ENCODE assay signal across 13 cellular contexts in the genomic region with DNA sequence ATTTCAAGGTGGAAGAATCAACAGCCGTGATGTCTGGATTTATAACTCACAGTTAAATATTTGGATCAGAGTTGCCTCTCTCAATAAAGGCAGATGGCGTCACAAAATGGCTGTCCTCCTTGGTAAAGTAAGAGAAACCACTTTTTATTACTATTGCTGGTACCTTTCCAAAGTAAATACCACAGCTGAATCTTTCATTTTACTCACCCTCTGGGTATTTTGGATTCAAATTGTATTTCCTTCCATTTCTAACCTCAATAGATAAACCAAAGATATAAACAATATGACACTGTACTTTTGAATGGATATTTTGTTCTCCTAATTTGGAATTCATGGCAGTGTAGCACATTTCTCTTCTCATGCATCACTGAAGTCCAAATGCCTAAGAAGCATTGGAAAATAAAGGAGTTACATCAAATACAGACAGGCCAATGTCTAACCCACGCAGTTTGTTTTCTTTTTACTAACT. TPM values are rescaled to one million over a fixed set of nuclear protein-coding genes. Genes with fewer than 3 reads are reported as not detected.
DNase-seq lines count a peak whose midpoint lies in the region; ATAC-seq and TF ChIP-seq lines count a peak whose summit lies in the region.
"Had no signal": no experiment of that assay in that cellular context is flagged by ENCODE, and none has a peak within 500 bp of the region (broad histone marks: within the 10 kb centered on the region; RNA-seq: fewer than 3 reads in every experiment).

No MANE protein-coding gene starts in this region.

- H3K9ac ChIP-seq in mammary epithelial cell (ENCODE audit: insufficient read depth, low read length): no peak overlapping the region

- H3K27ac ChIP-seq in mammary epithelial cell (ENCODE audit: insufficient read depth, low read depth, low read length): no peak overlapping the region
- H3K27ac ChIP-seq: C4-2B had no signal

- H3K4me1 ChIP-seq in mammary epithelial cell (ENCODE audit: insufficient read depth, low read length): peaks cover 4% of the 10 kb centered on the region

- CTCF ChIA-PET in mammary epithelial cell (lab: Charles Lee; ENCODE audit: low non-redundant PET): no interaction called here

- dilution Hi-C loops in mammary epithelial cell (cut with HindIII; ENCODE audit: low sequenced_read_pairs): no loop called here

- intact Hi-C loops in mammary epithelial cell (cut with micrococcal nuclease): no loop called here

- no peaks in the 10 kb centered on the region for H4K20me1 ChIP-seq in mammary epithelial cell (ENCODE audit: insufficient read depth, low read length)

- no peak for TF ChIP-seq CTCF in mammary epithelial cell (conservative IDR thresholded peaks at IDR 0.05 in 1 of 2, IDR thresholded peaks at IDR 0.05 in 1 of 2; ENCODE audit: extremely low read depth in 1 of 2, insufficient read depth in 1 of 2, low read depth in 1 of 2, low read length in 2 of 2)
- no peak for TF ChIP-seq CTCF in kidney epithelial cell (IDR thresholded peaks at IDR 0.05; ENCODE audit: insufficient read depth, low read length, poor library complexity, severe bottlenecking)

- H3K4me2 ChIP-seq in mammary epithelial cell (ENCODE audit: insufficient read depth, low read depth, low read length): peak overlapping the region; percentile 45

- WGBS in mammary epithelial cell (ENCODE audit: low coverage, missing lambda C conversion rate): 2% methylated on average over 3 of the region's 3 CpGs

- no peaks in the 10 kb centered on the region for H3K9me3 ChIP-seq in mammary epithelial cell (replicated peaks; ENCODE audit: insufficient read depth, low read length)
- H3K9me3 ChIP-seq: heart right ventricle, stomach had no signal

- H3K79me2 ChIP-seq in mammary epithelial cell (ENCODE audit: insufficient read depth, low read length): no peaks in the 10 kb centered on the region

- no TSS peak for BruUV-seq in mammary epithelial cell (replicated peaks; lab: Mats Ljungman, UMichigan)

- H3K36me3 ChIP-seq in mammary epithelial cell (ENCODE audit: insufficient read depth, low read length) (no peaks in the 10 kb centered on the region), kidney epithelial cell (ENCODE audit: control insufficient read depth, insufficient read depth, low read length) (no peaks in the 10 kb centered on the region)

- DNase-seq in AG08396 (ENCODE audit: low spot score) (peak; percentile 68), LHCN-M2 (ENCODE audit: low read depth) (peak; percentile 95), mammary epithelial cell (peak; percentile 90), kidney epithelial cell (ENCODE audit: low read depth) (peak; percentile 52), DMS 273 (lab: John Stamatoyannopoulos, UW; ENCODE audit: unreplicated experiment) (no peak)
- no peak for DNase-seq in stimulated activated CD4-positive, alpha-beta T cell treated with anti-CD3 and anti-CD28 coated beads, Interleukin-4, amount 100 ng/mL, for 1 hour
- DNase-seq: amygdala, heart right ventricle, NCI-H69, stomach had no signal

- no peak for ATAC-seq in GM19328 (IDR thresholded peaks at IDR 0.05; ENCODE audit: unreplicated experiment)
- no peak for ATAC-seq in HG02678 (IDR thresholded peaks at IDR 0.05; ENCODE audit: unreplicated experiment)

- H2AFZ ChIP-seq in mammary epithelial cell (ENCODE audit: low read depth, low read length): peak overlapping the region; percentile 87

- in situ Hi-C loops in mammary epithelial cell (cut with MboI; ENCODE audit: low sequenced_read_pairs in 2 of 2): no loop called here

- no peak overlapping the region for H3K4me3 ChIP-seq in mammary epithelial cell (replicated peaks in 1 of 3; ENCODE audit: insufficient read depth in 1 of 3, low read depth in 2 of 3, low read length in 3 of 3)
- H3K4me3 ChIP-seq in kidney epithelial cell (ENCODE audit: low read depth, low read length): no peak overlapping the region
- H3K4me3 ChIP-seq: heart right ventricle, stomach had no signal

- H3K27me3 ChIP-seq in mammary epithelial cell (ENCODE audit: insufficient read depth, low read length) (no peaks in the 10 kb centered on the region), kidney epithelial cell (ENCODE audit: control insufficient read depth, insufficient read depth, low read length) (no peaks in the 10 kb centered on the region)
- H3K27me3 ChIP-seq: heart right ventricle, stomach had no signal

RNA-seq across cellular contexts. Expression of gene KLHL24, which starts 29.5 kb away (rescaled TPM):
- 15.3 and 20.3 TPM in 2 replicates for total RNA-seq in LHCN-M2 (2014; rRNA removed)
- polyA plus RNA-seq in LHCN-M2 (2012): 3.7 TPM
- 100 to 1,000 TPM in 1 of 2 donors, 10 to 100 TPM in 1; 10.2 to 100 TPM for total RNA-seq in mammary epithelial cell
- polyA plus RNA-seq in mammary epithelial cell: 2.9 TPM
- 12.6 TPM for polyA minus RNA-seq in mammary epithelial cell
- total RNA-seq in kidney epithelial cell: 104 and 116 TPM in 2 replicates

RNA-seq across cellular contexts. Expression of gene YEATS2, which starts 32.6 kb away (rescaled TPM):
- total RNA-seq in LHCN-M2 (2014; rRNA removed): 28.3 and 29.2 TPM in 2 replicates
- polyA plus RNA-seq in LHCN-M2 (2012): 13.7 TPM
- total RNA-seq in mammary epithelial cell: 10 to 100 TPM; 33.5 to 45.0 TPM
- polyA plus RNA-seq in mammary epithelial cell: 29.4 TPM
- 69.7 TPM for polyA minus RNA-seq in mammary epithelial cell
- total RNA-seq in kidney epithelial cell: 30.2 and 32.1 TPM in 2 replicates

Comparison
In these comparisons a context has a peak if more than half of its experiments do, and no peak if none do; other contexts are left out.
1. DNase-seq: peak in AG08396 (single experiment), LHCN-M2 (single experiment), mammary epithelial cell (single experiment) and kidney epithelial cell (single experiment); none in DMS 273 (single experiment) and stimulated activated CD4-positive, alpha-beta T cell treated with anti-CD3 and anti-CD28 coated beads, Interleukin-4, amount 100 ng/mL, for 1 hour (single experiment).